Comparison of ENCODE assay signal across 10 cellular contexts in the genomic region with DNA sequence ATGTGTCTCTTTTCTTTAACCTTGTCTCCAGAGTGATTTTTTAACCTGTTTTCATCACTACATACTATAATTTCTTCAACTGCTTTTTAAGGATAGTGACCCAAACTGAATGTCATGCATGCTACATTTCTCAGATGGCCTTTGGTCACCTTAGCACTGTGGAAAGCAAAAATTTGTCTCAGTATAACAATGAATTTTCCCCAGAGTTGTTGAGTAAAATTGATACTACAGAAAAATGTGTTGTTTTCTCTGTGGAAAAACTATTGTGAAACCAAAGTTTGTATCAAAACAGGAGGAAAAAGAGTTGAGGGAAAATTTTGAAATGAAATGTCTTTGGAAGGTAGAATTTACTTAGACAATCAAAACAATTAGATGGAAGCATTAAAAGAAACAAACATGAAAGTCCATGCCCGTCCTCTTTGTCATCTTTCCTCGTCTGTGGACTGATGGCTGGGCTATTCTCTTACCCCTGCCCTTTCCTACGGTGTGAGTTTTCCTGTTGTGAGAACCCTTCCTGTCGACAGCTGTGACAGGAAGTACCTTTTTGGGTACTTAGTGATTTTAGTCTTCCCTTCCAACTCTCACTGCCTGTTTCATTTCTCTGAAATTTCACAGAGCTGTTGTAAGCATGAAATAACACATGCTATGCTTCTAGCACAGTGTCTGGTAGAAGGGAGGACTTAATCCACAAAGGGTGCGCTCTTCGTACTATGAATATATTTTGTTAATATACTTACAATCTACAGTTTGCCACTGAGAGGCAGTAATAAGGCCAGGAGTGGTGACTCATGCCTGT. TPM values are rescaled to one million over a fixed set of nuclear protein-coding genes. Genes with fewer than 3 reads are reported as not detected.
DNase-seq lines count a peak whose midpoint lies in the region; ATAC-seq, FAIRE-seq and TF ChIP-seq lines count a peak whose summit lies in the region.
"Had no signal": no experiment of that assay in that cellular context is flagged by ENCODE, and none has a peak within 500 bp of the region (broad histone marks: within the 10 kb centered on the region; RNA-seq: fewer than 3 reads in every experiment).

No MANE protein-coding gene starts in this region.

- TF ChIP-seq EP300 in tibial nerve (IDR thresholded peaks at IDR 0.05), result no peak

- peaks cover 19% of the 10 kb centered on the region for H3K4me1 ChIP-seq in adipocyte (ENCODE audit: control insufficient read depth, insufficient read depth, low read length)
- H3K4me1 ChIP-seq in tibial nerve, result peaks cover 0 to 19% (median 0%) of the 10 kb centered on the region in 4 donors
- H3K4me1 ChIP-seq: body of pancreas had no signal

- H3K27ac Mint-ChIP-seq in activated T-cell treated with anti-CD3 and anti-CD28 coated beads, Interleukin-2, amount 50 U/mL, for 24 hours, result peak overlapping the region; percentile 91

- WGBS in tibial nerve, 2 donors, result 59 to 68% methylated on average over 6 of the region's 6 CpGs

- no peak overlapping the region for H3K4me3 Mint-ChIP-seq in activated T-cell treated with anti-CD3 and anti-CD28 coated beads, Interleukin-2, amount 50 U/mL, for 24 hours
- no peak overlapping the region for H3K4me3 Mint-ChIP-seq in activated T-cell treated with anti-CD3 and anti-CD28 coated beads, Interleukin-2, amount 50 U/mL, for 4 hours

- ATAC-seq in activated T-cell treated with anti-CD3 and anti-CD28 coated beads, Interleukin-2, amount 50 U/mL, for 4 hours, result no peak
- ATAC-seq in HG03060 (IDR thresholded peaks at IDR 0.05; ENCODE audit: low read depth, unreplicated experiment), result peak; percentile 48

- H3K27ac ChIP-seq in tibial nerve, result peak overlapping the region in 3 of 4 donors; percentile 26 to 77 (median 45)
- H3K27ac ChIP-seq: body of pancreas had no signal

- no peaks in the 10 kb centered on the region for H3K27me3 Mint-ChIP-seq in activated T-cell treated with anti-CD3 and anti-CD28 coated beads, Interleukin-2, amount 50 U/mL, for 24 hours
- no peaks in the 10 kb centered on the region for H3K27me3 Mint-ChIP-seq in activated T-cell treated with anti-CD3 and anti-CD28 coated beads, Interleukin-2, amount 50 U/mL, for 4 hours (ENCODE audit: low read depth)

- no peak for TF ChIP-seq POLR2A in tibial nerve (IDR thresholded peaks at IDR 0.05)

- peak overlapping the region; percentile 66 for H3K4me3 ChIP-seq in adipocyte (ENCODE audit: low read length)
- no peak overlapping the region for H3K4me3 ChIP-seq in tibial nerve
- H3K4me3 ChIP-seq: body of pancreas had no signal

- H3K36me3 ChIP-seq in adipocyte (ENCODE audit: control insufficient read depth, insufficient read depth, low read length, severe bottlenecking) (peaks cover 40% of the 10 kb centered on the region), tibial nerve (peaks cover 0 to 64% (median 0%) of the 10 kb centered on the region in 3 donors)

- H3K9me3 Mint-ChIP-seq in activated T-cell treated with anti-CD3 and anti-CD28 coated beads, Interleukin-2, amount 50 U/mL, for 24 hours, result no peaks in the 10 kb centered on the region
- no peaks in the 10 kb centered on the region for H3K9me3 Mint-ChIP-seq in activated T-cell treated with anti-CD3 and anti-CD28 coated beads, Interleukin-2, amount 50 U/mL, for 4 hours

- peaks cover 44% of the 10 kb centered on the region for H3K4me1 Mint-ChIP-seq in activated T-cell treated with anti-CD3 and anti-CD28 coated beads, Interleukin-2, amount 50 U/mL, for 24 hours (ENCODE audit: low read depth)
- peaks cover 40% of the 10 kb centered on the region for H3K4me1 Mint-ChIP-seq in activated T-cell treated with anti-CD3 and anti-CD28 coated beads, Interleukin-2, amount 50 U/mL, for 4 hours (ENCODE audit: low read depth)

- peaks cover 65% of the 10 kb centered on the region for H3K36me3 Mint-ChIP-seq in activated T-cell treated with anti-CD3 and anti-CD28 coated beads, Interleukin-2, amount 50 U/mL, for 24 hours (ENCODE audit: low read depth)
- H3K36me3 Mint-ChIP-seq in activated T-cell treated with anti-CD3 and anti-CD28 coated beads, Interleukin-2, amount 50 U/mL, for 4 hours (ENCODE audit: insufficient read depth), result peaks cover 42% of the 10 kb centered on the region

- no peak for DNase-seq in activated T-cell treated with anti-CD3 and anti-CD28 coated beads, Interleukin-2, amount 50 U/mL, for 24 hours
- no peak for DNase-seq in activated T-cell treated with anti-CD3 and anti-CD28 coated beads, Interleukin-2, amount 50 U/mL, for 4 hours
- DNase-seq in adipocyte (ENCODE audit: low read depth) (peak; percentile 30), tibial nerve (ENCODE audit: low spot score in 2 of 2) (no peak), NCI-H2029 (lab: John Stamatoyannopoulos, UW) (no peak), frontal cortex (ENCODE audit: low spot score in 2 of 2) (no peak), NCI-H1930 (lab: John Stamatoyannopoulos, UW) (no peak)
- DNase-seq: NCI-H446 treated with DMSO at 0.1 percent for 48 hours had no signal

- H3K9me3 ChIP-seq in adipocyte (ENCODE audit: control insufficient read depth, low read length), result no peaks in the 10 kb centered on the region
- H3K9me3 ChIP-seq in tibial nerve, result no peaks in the 10 kb centered on the region
- H3K9me3 ChIP-seq: body of pancreas had no signal

- H3K27me3 ChIP-seq in adipocyte (replicated peaks; ENCODE audit: control insufficient read depth, insufficient read depth, low read length) (no peaks in the 10 kb centered on the region), tibial nerve (no peaks in the 10 kb centered on the region)
- H3K27me3 ChIP-seq: body of pancreas had no signal

- TF ChIP-seq CTCF in tibial nerve (IDR thresholded peaks at IDR 0.05), result no peak

- FAIRE-seq in frontal cortex (lab: Jason Lieb, UNC), result no peak

- H3K9ac ChIP-seq in adipocyte (ENCODE audit: low read length), result peak overlapping the region; percentile 85

RNA-seq across cellular contexts. Expression of a gene that starts 50.8 kb away (rescaled TPM):
- under 1 TPM; 0.16 to 0.40 (median 0.21) TPM for total RNA-seq in activated T-cell treated with anti-CD3 and anti-CD28 coated beads, Interleukin-2, amount 50 U/mL, for 4 hours
- 1 to 10 TPM; 1.7 to 5.5 (median 3.4) TPM for total RNA-seq in tibial nerve
- total RNA-seq in frontal cortex, result 6.1 TPM

RNA-seq across cellular contexts. Expression of a gene that starts 51.7 kb away (rescaled TPM):
- 10 to 100 TPM; 16.8 to 20.8 (median 20.3) TPM for total RNA-seq in activated T-cell treated with anti-CD3 and anti-CD28 coated beads, Interleukin-2, amount 50 U/mL, for 4 hours
- total RNA-seq in tibial nerve (10 to 100 TPM in 3 of 4 donors, 1 to 10 TPM in 1; 9.6 to 38.4 (median 30.6) TPM), frontal cortex (9.4 TPM)
